Comparison of ENCODE assay signal across 31 cellular contexts in genomic region chr7:132800522-132800921, GRCh38.
"Had no signal": no experiment of that assay in that cellular context is flagged by ENCODE, and none has a peak within 500 bp of the region (broad histone marks: within the 10 kb centered on the region; RNA-seq: fewer than 3 reads in every experiment).

No MANE protein-coding gene starts in this region.

- H3K27me3 Mint-ChIP-seq: activated CD4-positive, alpha-beta T cell treated with anti-CD3 and anti-CD28 coated beads for 36 hours; naive B cell; stimulated activated memory B cell treated with anti-CD40 and anti-IgM and Interleukin-4, amounts not matched to agents 10 μg/mL and 1 μg/mL and 100 μg/mL, for 72 hours; stimulated activated naive CD8-positive, alpha-beta T cell treated with anti-CD3 and anti-CD28 coated beads, Interleukin-15, amount 100 ng/mL, for 72 hours; type B pancreatic cell had no signal

- H3K4me3 Mint-ChIP-seq: activated CD4-positive, alpha-beta T cell treated with anti-CD3 and anti-CD28 coated beads for 36 hours; activated T-cell treated with anti-CD3 and anti-CD28 coated beads, Interleukin-2, amount 50 U/mL, for 72 hours; mesothelial cell of epicardium; naive B cell; neural crest cell; stimulated activated memory B cell treated with anti-CD40 and anti-IgM and Interleukin-4, amounts not matched to agents 10 μg/mL and 1 μg/mL and 100 μg/mL, for 72 hours; stimulated activated naive CD8-positive, alpha-beta T cell treated with anti-CD3 and anti-CD28 coated beads, Interleukin-15, amount 100 ng/mL, for 72 hours; type B pancreatic cell had no signal

- H2AFZ ChIP-seq: hepatocyte had no signal

- H3K27ac Mint-ChIP-seq: activated CD4-positive, alpha-beta T cell treated with anti-CD3 and anti-CD28 coated beads for 36 hours; activated naive CD4-positive, alpha-beta T cell treated with anti-CD3 and anti-CD28 coated beads, Interleukin-2, amount 50 U/mL, for 72 hours; activated T-cell treated with anti-CD3 and anti-CD28 coated beads, Interleukin-2, amount 50 U/mL, for 72 hours; mesothelial cell of epicardium; naive B cell; stimulated activated memory B cell treated with anti-CD40 and anti-IgM and Interleukin-4, amounts not matched to agents 10 μg/mL and 1 μg/mL and 100 μg/mL, for 72 hours; type B pancreatic cell had no signal

- DNase-seq: activated CD4-positive, alpha-beta T cell treated with anti-CD3 and anti-CD28 coated beads for 36 hours; activated CD4-positive, CD25-positive, alpha-beta regulatory T cell; activated naive CD4-positive, alpha-beta T cell; activated T-cell treated with anti-CD3 and anti-CD28 coated beads for 4 hours; activated T-cell treated with anti-CD3 and anti-CD28 coated beads, Interleukin-2, amount 50 U/mL, for 72 hours; cerebellar nuclear complex; colonic mucosa; effector CD8-positive, alpha-beta T cell; islet precursor cell; left ventricle myocardium superior; naive B cell; nucleus accumbens; pancreas; psoas muscle; stimulated activated CD4-positive, alpha-beta T cell treated with anti-CD3 and anti-CD28 coated beads, Interleukin-1b, Interleukin-23, amount 100 ng/mL, for 48 hours; stimulated activated CD4-positive, alpha-beta T cell treated with anti-CD3 and anti-CD28 coated beads, Interleukin-4, amount 100 ng/mL, for 4 hours; stimulated activated CD8-positive, alpha-beta memory T cell treated with anti-CD3 and anti-CD28 coated beads, Interleukin-4, amount 100 ng/mL, for 48 hours; stimulated activated naive CD8-positive, alpha-beta T cell treated with anti-CD3 and anti-CD28 coated beads, Interleukin-15, amount 100 ng/mL, for 72 hours; substantia nigra; T-helper 2 cell; uterus had no signal

- H3K4me3 ChIP-seq: cardiac muscle cell, colonic mucosa, gastroesophageal sphincter, hepatocyte, pancreas, psoas muscle, right atrium auricular region, smooth muscle cell, uterus had no signal

- H3K4me1 Mint-ChIP-seq: naive B cell; neural crest cell; stimulated activated memory B cell treated with anti-CD40 and anti-IgM and Interleukin-4, amounts not matched to agents 10 μg/mL and 1 μg/mL and 100 μg/mL, for 72 hours had no signal

- H3K9me3 Mint-ChIP-seq: activated naive CD4-positive, alpha-beta T cell treated with anti-CD3 and anti-CD28 coated beads, Interleukin-2, amount 50 U/mL, for 72 hours; activated T-cell treated with anti-CD3 and anti-CD28 coated beads, Interleukin-2, amount 50 U/mL, for 72 hours; mesothelial cell of epicardium; naive B cell; neural crest cell; stimulated activated memory B cell treated with anti-CD40 and anti-IgM and Interleukin-4, amounts not matched to agents 10 μg/mL and 1 μg/mL and 100 μg/mL, for 72 hours; stimulated activated naive CD8-positive, alpha-beta T cell treated with anti-CD3 and anti-CD28 coated beads, Interleukin-15, amount 100 ng/mL, for 72 hours; type B pancreatic cell had no signal

- H3K79me2 ChIP-seq: hepatocyte had no signal

- H3K27ac ChIP-seq: cardiac muscle cell, colonic mucosa, gastroesophageal sphincter, hepatocyte, pancreas, psoas muscle, right atrium auricular region, uterus had no signal

- H3K9me3 ChIP-seq: colonic mucosa, gastroesophageal sphincter, pancreas, psoas muscle, right atrium auricular region, uterus had no signal

- H3K4me1 ChIP-seq: colonic mucosa, pancreas, psoas muscle, right atrium auricular region, uterus had no signal

- H3K4me2 ChIP-seq: hepatocyte, smooth muscle cell had no signal

- H3K27me3 ChIP-seq: cardiac muscle cell, colonic mucosa, gastroesophageal sphincter, hepatocyte, pancreas, right atrium auricular region, uterus had no signal

- H3K36me3 ChIP-seq: cardiac muscle cell, colonic mucosa, pancreas, right atrium auricular region, uterus had no signal

- ATAC-seq: activated CD4-positive, alpha-beta T cell treated with anti-CD3 and anti-CD28 coated beads for 36 hours; activated naive CD4-positive, alpha-beta T cell treated with anti-CD3 and anti-CD28 coated beads, Interleukin-2, amount 50 U/mL, for 72 hours; activated T-cell treated with anti-CD3 and anti-CD28 coated beads, Interleukin-2, amount 50 U/mL, for 72 hours; gastroesophageal sphincter; left ventricle myocardium superior; pancreas; psoas muscle; stimulated activated memory B cell treated with anti-CD40 and anti-IgM and Interleukin-4, amounts not matched to agents 10 μg/mL and 1 μg/mL and 100 μg/mL, for 72 hours; stimulated activated naive CD8-positive, alpha-beta T cell treated with anti-CD3 and anti-CD28 coated beads, Interleukin-15, amount 100 ng/mL, for 72 hours had no signal
